In genomic region chr2:7012141-7012809, GRCh38 we compare ENCODE assay signal across 11 cellular contexts.
DNase-seq lines count a peak whose midpoint lies in the region; ATAC-seq and TF ChIP-seq lines count a peak whose summit lies in the region.
"Had no signal": no experiment of that assay in that cellular context is flagged by ENCODE, and none has a peak within 500 bp of the region (broad histone marks: within the 10 kb centered on the region; RNA-seq: fewer than 3 reads in every experiment).

No MANE protein-coding gene starts in this region.

- TF ChIP-seq CTCF in PC-3 (conservative IDR thresholded peaks at IDR 0.05; ENCODE audit: low read depth, low read length) (peak; percentile 20; the same call in 1 of the 2 replicates), foreskin keratinocyte (conservative IDR thresholded peaks at IDR 0.05) (peak; percentile 32), smooth muscle cell (IDR thresholded peaks at IDR 0.05; ENCODE audit: borderline replicate concordance, insufficient read depth, poor library complexity, severe bottlenecking) (no peak)

- POLR2A ChIA-PET in PC-3 (lab: Charles Lee; ENCODE audit: unreplicated experiment), result interaction anchor here (0.6 to 0.7 kb wide), 4 partner anchors 14 to 512 kb away, joined by 3 read pairs; no protein-coding TSS in a partner anchor

- peak; percentile 44 for ATAC-seq in PC-3
- peak; percentile 71 for ATAC-seq in foreskin keratinocyte
- ATAC-seq in GM21360 (IDR thresholded peaks at IDR 0.05; ENCODE audit: unreplicated experiment), result no peak

- DNase-seq in NCI-H1417 (lab: John Stamatoyannopoulos, UW) (peak; percentile 20 to 99 (median 69)), NCI-H1417 treated with DMSO at 0.1 percent for 48 hours (lab: John Stamatoyannopoulos, UW) (no peak), PC-3 (peak; percentile 81), foreskin keratinocyte (peak; percentile 34 to 74), smooth muscle cell (lab: John Stamatoyannopoulos, UW; ENCODE audit: unreplicated experiment) (no peak), iPS-NIHi7 (ENCODE audit: extremely low spot score) (no peak), KBM-7 (no peak)
- DNase-seq: activated T-cell treated with anti-CD3 and anti-CD28 coated beads, Interleukin-2, amount 50 U/mL, for 48 hours had no signal

- H2AFZ ChIP-seq in PC-3 (ENCODE audit: low read length) (no peak overlapping the region), smooth muscle cell (ENCODE audit: low read depth) (no peak overlapping the region)

- no peaks in the 10 kb centered on the region for H3K9me2 ChIP-seq in PC-3 (replicated peaks; ENCODE audit: low read length)

- H3K4me3 ChIP-seq in PC-3 (ENCODE audit: low read length) (peak overlapping the region; percentile 3; the same call in 1 of the 2 replicates), smooth muscle cell (no peak overlapping the region)

- H3K4me2 ChIP-seq in PC-3 (ENCODE audit: low read length), result peak overlapping the region; percentile 72
- peak overlapping the region; percentile 61 for H3K4me2 ChIP-seq in smooth muscle cell

- CTCF ChIA-PET in PC-3 (lab: Charles Lee), result interaction anchor here (0.9 to 1.2 kb wide), 3 partner anchors 20 to 115 kb away, joined by 3 read pairs; no protein-coding TSS in a partner anchor

- WGBS in smooth muscle cell (ENCODE audit: low lambda C conversion rate), result 39% methylated on average over 7 of the region's 7 CpGs

- in situ Hi-C loops in KBM-7 (cut with MboI; ENCODE audit: low pct_unique_long_range_greater_than_20kb, low sequenced_read_pairs), result no loop called here

- no peaks in the 10 kb centered on the region for H3K9me3 ChIP-seq in PC-3 (ENCODE audit: low read length)
- H3K9me3 ChIP-seq in smooth muscle cell (replicated peaks; ENCODE audit: low read depth), result no peaks in the 10 kb centered on the region

- H4K20me1 ChIP-seq in PC-3 (ENCODE audit: low read length) (no peaks in the 10 kb centered on the region), smooth muscle cell (ENCODE audit: low read depth) (no peaks in the 10 kb centered on the region)

- intact Hi-C loops in PC-3 (cut with micrococcal nuclease), result loop anchor here (2.0 kb wide), 1 partner anchor 97 kb away; no protein-coding TSS in a partner anchor

- H3K9ac ChIP-seq in PC-3 (ENCODE audit: low read length), result peak overlapping the region; percentile 90
- peak overlapping the region; percentile 74 for H3K9ac ChIP-seq in smooth muscle cell (ENCODE audit: low read depth)

- H3K27me3 ChIP-seq in PC-3 (ENCODE audit: low read length) (no peaks in the 10 kb centered on the region), foreskin keratinocyte (no peaks in the 10 kb centered on the region), smooth muscle cell (ENCODE audit: low read depth) (no peaks in the 10 kb centered on the region)

- H3K36me3 ChIP-seq in PC-3 (ENCODE audit: low read depth, low read length) (no peaks in the 10 kb centered on the region), smooth muscle cell (ENCODE audit: low read depth) (no peaks in the 10 kb centered on the region)

- peak overlapping the region; percentile 99 for H3K27ac ChIP-seq in PC-3 (ENCODE audit: low read length)
- peak overlapping the region; percentile 87 for H3K27ac ChIP-seq in foreskin keratinocyte
- H3K27ac ChIP-seq in smooth muscle cell (ENCODE audit: low read depth), result peak overlapping the region; percentile 96
- H3K27ac ChIP-seq: 22Rv1, epithelial cell of prostate had no signal

- H3K79me2 ChIP-seq in PC-3 (ENCODE audit: low read length) (no peaks in the 10 kb centered on the region), smooth muscle cell (ENCODE audit: low read depth) (no peaks in the 10 kb centered on the region)

- BruUV-seq in PC-3 (replicated peaks; lab: Mats Ljungman, UMichigan), result TSS peak; percentile 38

- H3K4me1 ChIP-seq in PC-3 (ENCODE audit: insufficient read depth, low read length), result peaks cover 73% of the 10 kb centered on the region
- peaks cover 20% of the 10 kb centered on the region for H3K4me1 ChIP-seq in foreskin keratinocyte
- peaks cover 20% of the 10 kb centered on the region for H3K4me1 ChIP-seq in smooth muscle cell (ENCODE audit: low read depth)

- H3F3A ChIP-seq in PC-3 (ENCODE audit: low read length, unreplicated experiment) (peaks cover 4% of the 10 kb centered on the region), smooth muscle cell (ENCODE audit: low read depth) (peaks cover 14% of the 10 kb centered on the region)

Comparison
In these comparisons a context has a peak if more than half of its experiments do, and no peak if none do; other contexts are left out.
1. DNase-seq: peak in NCI-H1417 (3 of 3), PC-3 (single experiment) and foreskin keratinocyte (2 of 2); none in NCI-H1417 treated with DMSO at 0.1 percent for 48 hours (single experiment), smooth muscle cell (single experiment), iPS-NIHi7 (single experiment) and KBM-7 (single experiment).
2. Peak in every context shown above with its lines, with median percentiles within 50 percentile points of each other: H3K27ac ChIP-seq.